ENCODE assay signal across 12 cellular contexts in the genomic region with DNA sequence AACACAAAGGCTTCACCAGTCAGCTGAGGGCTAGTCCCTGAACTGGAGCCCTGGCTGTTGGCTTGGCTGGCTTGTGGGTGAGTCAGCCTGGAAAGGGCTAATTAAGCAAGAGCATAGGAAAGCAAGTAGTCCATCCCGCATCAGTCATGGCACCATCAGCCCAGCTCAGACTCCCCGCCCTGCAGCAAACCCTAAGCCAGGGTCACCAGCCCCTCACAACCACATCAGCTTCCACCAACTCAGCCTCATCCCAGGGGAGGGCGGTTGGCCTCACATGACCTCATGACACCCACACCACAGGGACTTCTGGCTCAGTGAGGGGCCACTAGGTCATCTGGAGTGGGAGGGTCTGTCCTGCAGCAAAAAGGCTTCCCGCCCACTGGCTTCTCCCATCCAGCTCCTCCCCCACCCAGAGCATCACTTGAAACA. TPM values are rescaled to one million over a fixed set of nuclear protein-coding genes. Genes with fewer than 3 reads are reported as not detected.
A peak's percentile ranks its signal among the peaks of the same experiment; 100 is the strongest.
DNase-seq lines count a peak whose midpoint lies in the region; ATAC-seq, FAIRE-seq and TF ChIP-seq lines count a peak whose summit lies in the region.
"Had no signal": no experiment of that assay in that cellular context is flagged by ENCODE, and none has a peak within 500 bp of the region (broad histone marks: within the 10 kb centered on the region; RNA-seq: fewer than 3 reads in every experiment).

No MANE protein-coding gene starts in this region.

- H3K36me3 ChIP-seq in bronchial epithelial cell (ENCODE audit: control insufficient read depth, insufficient read depth, low read length) (peaks cover 25% of the 10 kb centered on the region), kidney (ENCODE audit: control insufficient read depth in 1 of 2, insufficient read depth in 2 of 2, low read length in 2 of 2) (peaks cover 21 to 28% of the 10 kb centered on the region in 2 donors)

- no peaks in the 10 kb centered on the region for H3K27me3 ChIP-seq in bronchial epithelial cell (ENCODE audit: control insufficient read depth, insufficient read depth, low read length)
- H3K27me3 ChIP-seq: upper lobe of left lung had no signal

- intact Hi-C loops in kidney (cut with DNase I) = no loop called here

- FAIRE-seq in bronchial epithelial cell (lab: Jason Lieb, UNC) (no peak), kidney (lab: Jason Lieb, UNC) (no peak)

- H3K27ac ChIP-seq in kidney (ENCODE audit: low read depth in 2 of 2, low read length in 2 of 2) = no peak overlapping the region

- ATAC-seq in HG03196 (IDR thresholded peaks at IDR 0.05; ENCODE audit: unreplicated experiment) = no peak
- no peak for ATAC-seq in HG03025 (IDR thresholded peaks at IDR 0.05; ENCODE audit: low FRiP score, unreplicated experiment)

- H3K4me1 ChIP-seq in kidney (ENCODE audit: control insufficient read depth in 1 of 2, insufficient read depth in 1 of 2, low read depth in 1 of 2, low read length in 2 of 2) = no peaks in the 10 kb centered on the region

- H3K9me3 ChIP-seq in kidney (ENCODE audit: control insufficient read depth in 1 of 2, low read length in 2 of 2) = no peaks in the 10 kb centered on the region
- H3K9me3 ChIP-seq: upper lobe of left lung had no signal

- TF ChIP-seq CTCF in bronchial epithelial cell (IDR thresholded peaks at IDR 0.05; ENCODE audit: insufficient read depth, low read length, severe bottlenecking) (no peak), kidney (IDR thresholded peaks at IDR 0.05; ENCODE audit: borderline replicate concordance, extremely low read depth, insufficient read depth) (no peak)

- peak; percentile 42 for DNase-seq in activated CD8-positive, alpha-beta memory T cell treated with anti-CD3 and anti-CD28 coated beads for 24 hours
- no peak for DNase-seq in activated CD8-positive, alpha-beta memory T cell treated with anti-CD3 and anti-CD28 coated beads, Interleukin-2, amount 50 U/mL, for 4 hours
- DNase-seq in bronchial epithelial cell (ENCODE audit: low read depth) (peak; percentile 58), kidney (peak; percentile 69), ureter (ENCODE audit: low spot score) (peak; percentile 50), NCI-H526 treated with DMSO at 0.1 percent for 48 hours (lab: John Stamatoyannopoulos, UW) (no peak)
- DNase-seq: AML-193, NCI-H1694 treated with DMSO at 0.1 percent for 48 hours, T-helper 1 cell, upper lobe of left lung had no signal

- H3K9ac ChIP-seq in kidney (ENCODE audit: low read length in 2 of 2) = no peak overlapping the region

- no peak overlapping the region for H3K4me3 ChIP-seq in bronchial epithelial cell (ENCODE audit: low read depth, low read length)
- H3K4me3 ChIP-seq in kidney (ENCODE audit: low read length in 2 of 2) = no peak overlapping the region
- H3K4me3 ChIP-seq: upper lobe of left lung had no signal

RNA-seq across cellular contexts. Expression of gene SPATC1L, which starts 7.0 kb away (rescaled TPM):
- total RNA-seq in bronchial epithelial cell = 0.64 and 1.1 TPM in 2 replicates
- 8.7 TPM for total RNA-seq in kidney
- 3.7 TPM for polyA plus RNA-seq in kidney (ENCODE audit: insufficient read depth, low read depth, low replicate concordance)
- 12.3 TPM for total RNA-seq in ureter

RNA-seq across cellular contexts. Expression of gene FTCD, which starts 35.9 kb away (rescaled TPM):
- total RNA-seq in bronchial epithelial cell (not detected in 2 replicates), kidney (51.6 TPM), ureter (0.91 TPM)
- 273 TPM for polyA plus RNA-seq in kidney (ENCODE audit: insufficient read depth, low read depth, low replicate concordance)

RNA-seq across cellular contexts. Expression of gene LSS, which starts 37.3 kb away (rescaled TPM):
- total RNA-seq in bronchial epithelial cell = 29.6 and 43.7 TPM in 2 replicates
- 24.6 TPM for total RNA-seq in kidney
- 15.8 TPM for polyA plus RNA-seq in kidney (ENCODE audit: insufficient read depth, low read depth, low replicate concordance)
- total RNA-seq in ureter = 49.0 TPM

Comparison
In these comparisons a context has a peak if more than half of its experiments do, and no peak if none do; other contexts are left out.
1. DNase-seq: peak in activated CD8-positive, alpha-beta memory T cell treated with anti-CD3 and anti-CD28 coated beads for 24 hours (single experiment), bronchial epithelial cell (single experiment), kidney (single experiment) and ureter (single experiment); none in activated CD8-positive, alpha-beta memory T cell treated with anti-CD3 and anti-CD28 coated beads, Interleukin-2, amount 50 U/mL, for 4 hours (single experiment) and NCI-H526 treated with DMSO at 0.1 percent for 48 hours (single experiment).
2. RNA of gene FTCD, which starts 35.9 kb away (total RNA-seq): 51.6 TPM in kidney (single experiment); 0.91 TPM in ureter (single experiment) and not detected in bronchial epithelial cell; every median in the first group is over 10 times any median in the second.